Comparison of ENCODE assay signal across 26 cellular contexts in the genomic region with DNA sequence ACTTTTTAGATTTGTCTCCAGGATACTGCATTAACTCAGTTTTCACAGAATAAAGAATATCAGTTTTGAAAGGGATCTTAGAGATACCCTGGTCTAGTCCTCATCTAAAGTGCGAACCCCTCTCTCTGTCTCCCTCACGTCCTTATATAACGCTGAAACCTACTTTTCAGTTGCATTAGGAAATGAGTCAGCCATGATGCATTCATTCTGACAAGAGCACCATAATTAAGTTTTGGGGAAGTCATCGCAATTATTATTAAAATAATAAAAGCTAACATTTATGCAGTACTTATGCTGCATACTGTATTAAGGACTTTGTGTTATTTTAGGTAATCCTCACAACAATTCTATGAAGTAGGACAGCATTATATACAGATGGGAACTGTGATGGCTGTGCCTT.
DNase-seq lines count a peak whose midpoint lies in the region; ATAC-seq and TF ChIP-seq lines count a peak whose summit lies in the region.
"Had no signal": no experiment of that assay in that cellular context is flagged by ENCODE, and none has a peak within 500 bp of the region (broad histone marks: within the 10 kb centered on the region; RNA-seq: fewer than 3 reads in every experiment).

No MANE protein-coding gene starts in this region.

- peak overlapping the region; percentile 49; the same call in 1 of the 2 replicates for H3K4me3 Mint-ChIP-seq in HFFc6
- no peak overlapping the region for H3K4me3 Mint-ChIP-seq in activated T-helper 1 cell treated with anti-CD3 and anti-CD28 coated beads, Interleukin-12 subunit alpha, Interleukin-12 subunit beta, Interleukin-2, Interleukin-4 antibody, amounts not matched to agents 30 ng/mL and 10 ng/mL and 1 ng/mL, durations not matched to agents 14 hours and 24 hours and 36 hours
- H3K4me3 Mint-ChIP-seq: activated CD4-positive, alpha-beta memory T cell treated with anti-CD3 and anti-CD28 coated beads, Interleukin-2, amount 10 ng/mL, durations not matched to agents 7 days and 5 days; nephron had no signal

- H3K4me3 ChIP-seq in A673 (ENCODE audit: low read depth, low read length, poor library complexity, severe bottlenecking) (no peak overlapping the region), RWPE2 (ENCODE audit: severe bottlenecking) (no peak overlapping the region)
- H3K4me3 ChIP-seq: adrenal gland; BLaER1 treated with 17β-estradiol and CSF1 and Interleukin-3, amounts not matched to agents 10 nM and 100 nM; hepatocyte; sigmoid colon had no signal

- no peak for TF ChIP-seq CTCF in A673 (conservative IDR thresholded peaks at IDR 0.05; ENCODE audit: low read depth, low read length)
- no peak for TF ChIP-seq CTCF in HFFc6 (IDR thresholded peaks at IDR 0.05)
- TF ChIP-seq CTCF in RWPE2 (IDR thresholded peaks at IDR 0.05; ENCODE audit: poor library complexity, severe bottlenecking), result no peak

- no peaks in the 10 kb centered on the region for H3K9me3 Mint-ChIP-seq in HFFc6
- H3K9me3 Mint-ChIP-seq in activated T-helper 1 cell treated with anti-CD3 and anti-CD28 coated beads, Interleukin-12 subunit alpha, Interleukin-12 subunit beta, Interleukin-2, Interleukin-4 antibody, amounts not matched to agents 30 ng/mL and 10 ng/mL and 1 ng/mL, durations not matched to agents 14 hours and 24 hours and 36 hours, result no peaks in the 10 kb centered on the region
- H3K9me3 Mint-ChIP-seq: activated CD4-positive, alpha-beta memory T cell treated with anti-CD3 and anti-CD28 coated beads, Interleukin-2, amount 10 ng/mL, durations not matched to agents 7 days and 5 days; nephron had no signal

- H3K36me3 ChIP-seq in A673 (ENCODE audit: insufficient read depth, low read length, poor library complexity, severe bottlenecking) (no peaks in the 10 kb centered on the region), RWPE2 (ENCODE audit: low read depth) (no peaks in the 10 kb centered on the region)
- H3K36me3 ChIP-seq: adrenal gland, sigmoid colon had no signal

- peaks cover 49% of the 10 kb centered on the region for H3K4me1 ChIP-seq in A673 (ENCODE audit: insufficient read depth, low read length, poor library complexity, severe bottlenecking)
- H3K4me1 ChIP-seq in RWPE2 (ENCODE audit: insufficient read depth, poor library complexity, severe bottlenecking), result peaks cover 41% of the 10 kb centered on the region
- H3K4me1 ChIP-seq: sigmoid colon had no signal

- CTCF ChIA-PET in A673 (lab: Charles Lee), result no interaction called here

- no peaks in the 10 kb centered on the region for H3K36me3 Mint-ChIP-seq in HFFc6 (ENCODE audit: low read depth)
- H3K36me3 Mint-ChIP-seq in activated T-helper 1 cell treated with anti-CD3 and anti-CD28 coated beads, Interleukin-12 subunit alpha, Interleukin-12 subunit beta, Interleukin-2, Interleukin-4 antibody, amounts not matched to agents 30 ng/mL and 10 ng/mL and 1 ng/mL, durations not matched to agents 14 hours and 24 hours and 36 hours (ENCODE audit: low read depth), result no peaks in the 10 kb centered on the region

- DNase-seq in A673 (ENCODE audit: low spot score) (peak; percentile 58), HFFc6 (peak; percentile 43), RWPE2 (ENCODE audit: low spot score) (no peak), epithelial cell of prostate (ENCODE audit: low read depth, low spot score) (no peak), DMS53 (lab: John Stamatoyannopoulos, UW) (no peak)
- DNase-seq in activated T-helper 1 cell treated with anti-CD3 and anti-CD28 coated beads, Interleukin-12 subunit alpha, Interleukin-12 subunit beta, Interleukin-2, Interleukin-4 antibody, amounts not matched to agents 30 ng/mL and 10 ng/mL and 1 ng/mL, durations not matched to agents 14 hours and 24 hours and 36 hours (ENCODE audit: low spot score), result no peak
- DNase-seq in activated CD8-positive, alpha-beta memory T cell treated with anti-CD3 and anti-CD28 coated beads, Interleukin-2, amount 50 U/mL, for 48 hours, result no peak
- DNase-seq: ACHN; activated CD4-positive, alpha-beta memory T cell treated with anti-CD3 and anti-CD28 coated beads, Interleukin-2, amount 10 ng/mL, durations not matched to agents 7 days and 5 days; activated CD4-positive, CD25-positive, alpha-beta regulatory T cell; activated gamma-delta T cell treated with Interleukin-2 at 50 U/mL for 16 hours; activated T-cell treated with anti-CD3 and anti-CD28 coated beads for 4 hours; adrenal gland; cortex of kidney; foreskin melanocyte; KG1; left ventricle myocardium superior; NCI-H1092 treated with DMSO at 0.1 percent for 48 hours; NCI-H2081 treated with DMSO at 0.1 percent for 48 hours; NCI-H446; RPMI8226; sigmoid colon had no signal

- peak overlapping the region; percentile 94 for H3K27ac Mint-ChIP-seq in HFFc6
- no peak overlapping the region for H3K27ac Mint-ChIP-seq in activated T-helper 1 cell treated with anti-CD3 and anti-CD28 coated beads, Interleukin-12 subunit alpha, Interleukin-12 subunit beta, Interleukin-2, Interleukin-4 antibody, amounts not matched to agents 30 ng/mL and 10 ng/mL and 1 ng/mL, durations not matched to agents 14 hours and 24 hours and 36 hours
- H3K27ac Mint-ChIP-seq: activated CD4-positive, alpha-beta memory T cell treated with anti-CD3 and anti-CD28 coated beads, Interleukin-2, amount 10 ng/mL, durations not matched to agents 7 days and 5 days; nephron had no signal

- H3K4me1 Mint-ChIP-seq in HFFc6 (ENCODE audit: low read depth), result no peaks in the 10 kb centered on the region; the same call in 1 of the 2 replicates
- H3K4me1 Mint-ChIP-seq in activated T-helper 1 cell treated with anti-CD3 and anti-CD28 coated beads, Interleukin-12 subunit alpha, Interleukin-12 subunit beta, Interleukin-2, Interleukin-4 antibody, amounts not matched to agents 30 ng/mL and 10 ng/mL and 1 ng/mL, durations not matched to agents 14 hours and 24 hours and 36 hours (ENCODE audit: low read depth), result no peaks in the 10 kb centered on the region
- H3K4me1 Mint-ChIP-seq: nephron had no signal

- H3K27ac ChIP-seq in A673 (ENCODE audit: low read depth, low read length, poor library complexity, severe bottlenecking) (no peak overlapping the region), RWPE2 (ENCODE audit: poor library complexity, severe bottlenecking) (peak overlapping the region; percentile 89), epithelial cell of prostate (peak overlapping the region; percentile 81)
- H3K27ac ChIP-seq: adrenal gland, hepatocyte, sigmoid colon had no signal

- intact Hi-C loops in A673 (cut with micrococcal nuclease; ENCODE audit: unreplicated experiment), result loop anchor here (10.0 kb wide), 1 partner anchor 236 kb away; no protein-coding TSS in a partner anchor
- intact Hi-C loops in activated T-helper 1 cell treated with anti-CD3 and anti-CD28 coated beads, Interleukin-12 subunit alpha, Interleukin-12 subunit beta, Interleukin-2, Interleukin-4 antibody, amounts not matched to agents 30 ng/mL and 10 ng/mL and 1 ng/mL, durations not matched to agents 14 hours and 24 hours and 36 hours (cut with micrococcal nuclease), result loop anchor here (10.0 kb wide), 1 partner anchor 396 kb away; the partner anchor contains the start of gene ZNF827

- ATAC-seq in RWPE2 (ENCODE audit: low read depth) (no peak), esophagus mucosa (no peak)
- ATAC-seq: left ventricle myocardium superior had no signal

- POLR2A ChIA-PET in A673 (lab: Charles Lee; ENCODE audit: low non-redundant PET), result no interaction called here

- no TSS peak for BruUV-seq in A673 (replicated peaks; lab: Mats Ljungman, UMichigan)

- H3K27me3 Mint-ChIP-seq in HFFc6 (ENCODE audit: insufficient read depth), result no peaks in the 10 kb centered on the region
- no peaks in the 10 kb centered on the region for H3K27me3 Mint-ChIP-seq in activated T-helper 1 cell treated with anti-CD3 and anti-CD28 coated beads, Interleukin-12 subunit alpha, Interleukin-12 subunit beta, Interleukin-2, Interleukin-4 antibody, amounts not matched to agents 30 ng/mL and 10 ng/mL and 1 ng/mL, durations not matched to agents 14 hours and 24 hours and 36 hours (ENCODE audit: insufficient read depth)
- H3K27me3 Mint-ChIP-seq: activated CD4-positive, alpha-beta memory T cell treated with anti-CD3 and anti-CD28 coated beads, Interleukin-2, amount 10 ng/mL, durations not matched to agents 7 days and 5 days had no signal

- no peaks in the 10 kb centered on the region for H3K27me3 ChIP-seq in A673 (replicated peaks; ENCODE audit: insufficient read depth, low read depth, low read length, poor library complexity)
- H3K27me3 ChIP-seq in RWPE2 (ENCODE audit: insufficient read depth, poor library complexity, severe bottlenecking), result no peaks in the 10 kb centered on the region
- H3K27me3 ChIP-seq: adrenal gland; BLaER1 treated with 17β-estradiol and CSF1 and Interleukin-3, amounts not matched to agents 10 nM and 100 nM; hepatocyte; sigmoid colon had no signal

- no peaks in the 10 kb centered on the region for H3K9me3 ChIP-seq in A673 (ENCODE audit: low read depth, low read length, poor library complexity, severe bottlenecking)
- H3K9me3 ChIP-seq in RWPE2 (ENCODE audit: severe bottlenecking), result no peaks in the 10 kb centered on the region
- H3K9me3 ChIP-seq: adrenal gland; BLaER1 treated with 17β-estradiol and CSF1 and Interleukin-3, amounts not matched to agents 10 nM and 100 nM; sigmoid colon had no signal

Comparison
In these comparisons a context has a peak if more than half of its experiments do, and no peak if none do; other contexts are left out.
1. DNase-seq: peak in A673 (single experiment) and HFFc6 (single experiment); none in RWPE2 (single experiment), epithelial cell of prostate (single experiment), activated T-helper 1 cell treated with anti-CD3 and anti-CD28 coated beads, Interleukin-12 subunit alpha, Interleukin-12 subunit beta, Interleukin-2, Interleukin-4 antibody, amounts not matched to agents 30 ng/mL and 10 ng/mL and 1 ng/mL, durations not matched to agents 14 hours and 24 hours and 36 hours (single experiment), activated CD8-positive, alpha-beta memory T cell treated with anti-CD3 and anti-CD28 coated beads, Interleukin-2, amount 50 U/mL, for 48 hours (single experiment) and DMS53 (single experiment).